8 cellular contexts compared by ENCODE assay signal in genomic region chrY:13478126-13478750, GRCh38. TPM values are rescaled to one million over a fixed set of nuclear protein-coding genes. Genes with fewer than 3 reads are reported as not detected.
A peak's percentile ranks its signal among the peaks of the same experiment; 100 is the strongest.
DNase-seq lines count a peak whose midpoint lies in the region; ATAC-seq, FAIRE-seq and TF ChIP-seq lines count a peak whose summit lies in the region.

No MANE protein-coding gene starts in this region.

- peak; percentile 0 for DNase-seq in NCI-H446 treated with DMSO at 0.1 percent for 48 hours (lab: John Stamatoyannopoulos, UW)
- DNase-seq in bronchial epithelial cell (ENCODE audit: low read depth) = peak; percentile 70
- peak; percentile 73 for DNase-seq in myocyte (ENCODE audit: low read depth)
- DNase-seq in middle frontal gyrus (ENCODE audit: extremely low spot score, low spot score) = no peak

- H3K4me3 ChIP-seq in bronchial epithelial cell (ENCODE audit: low read depth, low read length) = peak overlapping the region; percentile 63

- ATAC-seq in GM21381 (IDR thresholded peaks at IDR 0.05; ENCODE audit: unreplicated experiment) = peak; percentile 37
- ATAC-seq in GM19395 (IDR thresholded peaks at IDR 0.05; ENCODE audit: unreplicated experiment) = no peak
- no peak for ATAC-seq in HG02852 (IDR thresholded peaks at IDR 0.05; ENCODE audit: unreplicated experiment)
- ATAC-seq in HG03159 (IDR thresholded peaks at IDR 0.05; ENCODE audit: unreplicated experiment) = no peak

- no peaks in the 10 kb centered on the region for H3K27me3 ChIP-seq in bronchial epithelial cell (ENCODE audit: control insufficient read depth, insufficient read depth, low read length)

- TF ChIP-seq CTCF in bronchial epithelial cell (IDR thresholded peaks at IDR 0.05; ENCODE audit: insufficient read depth, low read length, severe bottlenecking) = no peak

- H3K36me3 ChIP-seq in bronchial epithelial cell (ENCODE audit: control insufficient read depth, insufficient read depth, low read length) = no peaks in the 10 kb centered on the region

- no peak for FAIRE-seq in bronchial epithelial cell (lab: Jason Lieb, UNC)

RNA-seq across cellular contexts. Expression of gene UTY, which starts 1.6 kb away (rescaled TPM):
- total RNA-seq in bronchial epithelial cell (29.2 TPM in 1 of 2 replicates, not detected in the other), myocyte (18.3 and 23.6 TPM in 2 replicates)
- polyA plus RNA-seq in myocyte (2012) = 4.3 TPM
